Comparison of ENCODE assay signal across 1 cellular context in genomic region chr5:1075931-1076330, GRCh38.
TF ChIP-seq lines count a peak whose summit lies in the region.

No MANE protein-coding gene starts in this region.

TF ChIP-seq in K562, 482 proteins besides CTCF, POLR2A, EP300 and RAD21:
- TF ChIP-seq, protein P1, sequence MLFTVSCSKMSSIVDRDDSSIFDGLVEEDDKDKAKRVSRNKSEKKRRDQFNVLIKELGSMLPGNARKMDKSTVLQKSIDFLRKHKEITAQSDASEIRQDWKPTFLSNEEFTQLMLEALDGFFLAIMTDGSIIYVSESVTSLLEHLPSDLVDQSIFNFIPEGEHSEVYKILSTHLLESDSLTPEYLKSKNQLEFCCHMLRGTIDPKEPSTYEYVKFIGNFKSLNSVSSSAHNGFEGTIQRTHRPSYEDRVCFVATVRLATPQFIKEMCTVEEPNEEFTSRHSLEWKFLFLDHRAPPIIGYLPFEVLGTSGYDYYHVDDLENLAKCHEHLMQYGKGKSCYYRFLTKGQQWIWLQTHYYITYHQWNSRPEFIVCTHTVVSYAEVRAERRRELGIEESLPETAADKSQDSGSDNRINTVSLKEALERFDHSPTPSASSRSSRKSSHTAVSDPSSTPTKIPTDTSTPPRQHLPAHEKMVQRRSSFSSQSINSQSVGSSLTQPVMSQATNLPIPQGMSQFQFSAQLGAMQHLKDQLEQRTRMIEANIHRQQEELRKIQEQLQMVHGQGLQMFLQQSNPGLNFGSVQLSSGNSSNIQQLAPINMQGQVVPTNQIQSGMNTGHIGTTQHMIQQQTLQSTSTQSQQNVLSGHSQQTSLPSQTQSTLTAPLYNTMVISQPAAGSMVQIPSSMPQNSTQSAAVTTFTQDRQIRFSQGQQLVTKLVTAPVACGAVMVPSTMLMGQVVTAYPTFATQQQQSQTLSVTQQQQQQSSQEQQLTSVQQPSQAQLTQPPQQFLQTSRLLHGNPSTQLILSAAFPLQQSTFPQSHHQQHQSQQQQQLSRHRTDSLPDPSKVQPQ (CRISPR knock-in tag; IDR thresholded peaks at IDR 0.05; ENCODE audit: borderline replicate concordance), result no peak
- TF ChIP-seq CSDE1 (IDR thresholded peaks at IDR 0.05), result no peak
- TF ChIP-seq, protein P2, sequence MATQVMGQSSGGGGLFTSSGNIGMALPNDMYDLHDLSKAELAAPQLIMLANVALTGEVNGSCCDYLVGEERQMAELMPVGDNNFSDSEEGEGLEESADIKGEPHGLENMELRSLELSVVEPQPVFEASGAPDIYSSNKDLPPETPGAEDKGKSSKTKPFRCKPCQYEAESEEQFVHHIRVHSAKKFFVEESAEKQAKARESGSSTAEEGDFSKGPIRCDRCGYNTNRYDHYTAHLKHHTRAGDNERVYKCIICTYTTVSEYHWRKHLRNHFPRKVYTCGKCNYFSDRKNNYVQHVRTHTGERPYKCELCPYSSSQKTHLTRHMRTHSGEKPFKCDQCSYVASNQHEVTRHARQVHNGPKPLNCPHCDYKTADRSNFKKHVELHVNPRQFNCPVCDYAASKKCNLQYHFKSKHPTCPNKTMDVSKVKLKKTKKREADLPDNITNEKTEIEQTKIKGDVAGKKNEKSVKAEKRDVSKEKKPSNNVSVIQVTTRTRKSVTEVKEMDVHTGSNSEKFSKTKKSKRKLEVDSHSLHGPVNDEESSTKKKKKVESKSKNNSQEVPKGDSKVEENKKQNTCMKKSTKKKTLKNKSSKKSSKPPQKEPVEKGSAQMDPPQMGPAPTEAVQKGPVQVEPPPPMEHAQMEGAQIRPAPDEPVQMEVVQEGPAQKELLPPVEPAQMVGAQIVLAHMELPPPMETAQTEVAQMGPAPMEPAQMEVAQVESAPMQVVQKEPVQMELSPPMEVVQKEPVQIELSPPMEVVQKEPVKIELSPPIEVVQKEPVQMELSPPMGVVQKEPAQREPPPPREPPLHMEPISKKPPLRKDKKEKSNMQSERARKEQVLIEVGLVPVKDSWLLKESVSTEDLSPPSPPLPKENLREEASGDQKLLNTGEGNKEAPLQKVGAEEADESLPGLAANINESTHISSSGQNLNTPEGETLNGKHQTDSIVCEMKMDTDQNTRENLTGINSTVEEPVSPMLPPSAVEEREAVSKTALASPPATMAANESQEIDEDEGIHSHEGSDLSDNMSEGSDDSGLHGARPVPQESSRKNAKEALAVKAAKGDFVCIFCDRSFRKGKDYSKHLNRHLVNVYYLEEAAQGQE (CRISPR knock-in tag; IDR thresholded peaks at IDR 0.05; ENCODE audit: low read depth), result no peak
- no peak for TF ChIP-seq NCOR1 (IDR thresholded peaks at IDR 0.05)
- no peak for TF ChIP-seq ZNF696 (CRISPR knock-in tag; conservative IDR thresholded peaks at IDR 0.05)
- TF ChIP-seq NFIC (IDR thresholded peaks at IDR 0.05), result no peak
- TF ChIP-seq NFIX (CRISPR knock-in tag; IDR thresholded peaks at IDR 0.05; ENCODE audit: low read depth), result no peak
- TF ChIP-seq POLR2G (IDR thresholded peaks at IDR 0.05; ENCODE audit: low read depth, low read length), result no peak
- TF ChIP-seq, protein P3, sequence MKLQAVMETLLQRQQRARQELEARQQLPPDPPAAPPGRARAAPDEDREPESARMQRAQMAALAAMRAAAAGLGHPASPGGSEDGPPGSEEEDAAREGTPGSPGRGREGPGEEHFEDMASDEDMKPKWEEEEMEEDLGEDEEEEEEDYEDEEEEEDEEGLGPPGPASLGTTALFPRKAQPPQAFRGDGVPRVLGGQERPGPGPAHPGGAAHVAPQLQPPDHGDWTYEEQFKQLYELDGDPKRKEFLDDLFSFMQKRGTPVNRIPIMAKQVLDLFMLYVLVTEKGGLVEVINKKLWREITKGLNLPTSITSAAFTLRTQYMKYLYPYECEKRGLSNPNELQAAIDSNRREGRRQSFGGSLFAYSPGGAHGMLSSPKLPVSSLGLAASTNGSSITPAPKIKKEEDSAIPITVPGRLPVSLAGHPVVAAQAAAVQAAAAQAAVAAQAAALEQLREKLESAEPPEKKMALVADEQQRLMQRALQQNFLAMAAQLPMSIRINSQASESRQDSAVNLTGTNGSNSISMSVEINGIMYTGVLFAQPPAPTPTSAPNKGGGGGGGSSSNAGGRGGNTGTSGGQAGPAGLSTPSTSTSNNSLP (IDR thresholded peaks at IDR 0.05; ENCODE audit: borderline replicate concordance, low read depth, low read length), result no peak
- no peak for TF ChIP-seq NFRKB (IDR thresholded peaks at IDR 0.05; ENCODE audit: low read depth)
- TF ChIP-seq ELF2 (CRISPR knock-in tag; IDR thresholded peaks at IDR 0.05), result no peak
- TF ChIP-seq KAT7 (CRISPR knock-in tag; IDR thresholded peaks at IDR 0.05; ENCODE audit: borderline replicate concordance), result no peak
TF ChIP-seq in K562: peak in this region for 0.
